Comparison of ENCODE assay signal across 2 cellular contexts in the genomic region with DNA sequence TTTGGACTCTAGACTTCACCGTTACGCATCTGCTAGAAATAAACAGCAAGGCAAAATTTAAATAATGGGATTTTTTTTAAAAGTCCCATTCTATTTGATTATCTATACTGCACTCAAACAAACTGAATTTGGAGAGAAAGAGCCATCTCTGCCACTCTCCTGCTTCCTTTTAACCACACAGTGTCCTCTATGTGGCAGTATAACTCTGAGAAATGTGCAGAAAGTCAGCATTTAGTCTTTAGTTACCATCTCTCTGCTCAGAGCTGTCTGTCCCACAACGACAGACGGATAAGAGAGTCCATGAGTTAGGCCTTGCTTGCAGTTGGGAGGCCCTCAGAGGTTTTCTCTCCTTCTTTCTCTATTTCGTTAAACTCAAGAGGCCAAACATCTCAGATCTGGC.
A peak's percentile ranks its signal among the peaks of the same experiment; 100 is the strongest.
TF ChIP-seq lines count a peak whose summit lies in the region.

No MANE protein-coding gene starts in this region.

TF ChIP-seq in GM23338, 12 proteins besides CTCF, POLR2A, EP300 and RAD21:
- TF ChIP-seq, protein P1, sequence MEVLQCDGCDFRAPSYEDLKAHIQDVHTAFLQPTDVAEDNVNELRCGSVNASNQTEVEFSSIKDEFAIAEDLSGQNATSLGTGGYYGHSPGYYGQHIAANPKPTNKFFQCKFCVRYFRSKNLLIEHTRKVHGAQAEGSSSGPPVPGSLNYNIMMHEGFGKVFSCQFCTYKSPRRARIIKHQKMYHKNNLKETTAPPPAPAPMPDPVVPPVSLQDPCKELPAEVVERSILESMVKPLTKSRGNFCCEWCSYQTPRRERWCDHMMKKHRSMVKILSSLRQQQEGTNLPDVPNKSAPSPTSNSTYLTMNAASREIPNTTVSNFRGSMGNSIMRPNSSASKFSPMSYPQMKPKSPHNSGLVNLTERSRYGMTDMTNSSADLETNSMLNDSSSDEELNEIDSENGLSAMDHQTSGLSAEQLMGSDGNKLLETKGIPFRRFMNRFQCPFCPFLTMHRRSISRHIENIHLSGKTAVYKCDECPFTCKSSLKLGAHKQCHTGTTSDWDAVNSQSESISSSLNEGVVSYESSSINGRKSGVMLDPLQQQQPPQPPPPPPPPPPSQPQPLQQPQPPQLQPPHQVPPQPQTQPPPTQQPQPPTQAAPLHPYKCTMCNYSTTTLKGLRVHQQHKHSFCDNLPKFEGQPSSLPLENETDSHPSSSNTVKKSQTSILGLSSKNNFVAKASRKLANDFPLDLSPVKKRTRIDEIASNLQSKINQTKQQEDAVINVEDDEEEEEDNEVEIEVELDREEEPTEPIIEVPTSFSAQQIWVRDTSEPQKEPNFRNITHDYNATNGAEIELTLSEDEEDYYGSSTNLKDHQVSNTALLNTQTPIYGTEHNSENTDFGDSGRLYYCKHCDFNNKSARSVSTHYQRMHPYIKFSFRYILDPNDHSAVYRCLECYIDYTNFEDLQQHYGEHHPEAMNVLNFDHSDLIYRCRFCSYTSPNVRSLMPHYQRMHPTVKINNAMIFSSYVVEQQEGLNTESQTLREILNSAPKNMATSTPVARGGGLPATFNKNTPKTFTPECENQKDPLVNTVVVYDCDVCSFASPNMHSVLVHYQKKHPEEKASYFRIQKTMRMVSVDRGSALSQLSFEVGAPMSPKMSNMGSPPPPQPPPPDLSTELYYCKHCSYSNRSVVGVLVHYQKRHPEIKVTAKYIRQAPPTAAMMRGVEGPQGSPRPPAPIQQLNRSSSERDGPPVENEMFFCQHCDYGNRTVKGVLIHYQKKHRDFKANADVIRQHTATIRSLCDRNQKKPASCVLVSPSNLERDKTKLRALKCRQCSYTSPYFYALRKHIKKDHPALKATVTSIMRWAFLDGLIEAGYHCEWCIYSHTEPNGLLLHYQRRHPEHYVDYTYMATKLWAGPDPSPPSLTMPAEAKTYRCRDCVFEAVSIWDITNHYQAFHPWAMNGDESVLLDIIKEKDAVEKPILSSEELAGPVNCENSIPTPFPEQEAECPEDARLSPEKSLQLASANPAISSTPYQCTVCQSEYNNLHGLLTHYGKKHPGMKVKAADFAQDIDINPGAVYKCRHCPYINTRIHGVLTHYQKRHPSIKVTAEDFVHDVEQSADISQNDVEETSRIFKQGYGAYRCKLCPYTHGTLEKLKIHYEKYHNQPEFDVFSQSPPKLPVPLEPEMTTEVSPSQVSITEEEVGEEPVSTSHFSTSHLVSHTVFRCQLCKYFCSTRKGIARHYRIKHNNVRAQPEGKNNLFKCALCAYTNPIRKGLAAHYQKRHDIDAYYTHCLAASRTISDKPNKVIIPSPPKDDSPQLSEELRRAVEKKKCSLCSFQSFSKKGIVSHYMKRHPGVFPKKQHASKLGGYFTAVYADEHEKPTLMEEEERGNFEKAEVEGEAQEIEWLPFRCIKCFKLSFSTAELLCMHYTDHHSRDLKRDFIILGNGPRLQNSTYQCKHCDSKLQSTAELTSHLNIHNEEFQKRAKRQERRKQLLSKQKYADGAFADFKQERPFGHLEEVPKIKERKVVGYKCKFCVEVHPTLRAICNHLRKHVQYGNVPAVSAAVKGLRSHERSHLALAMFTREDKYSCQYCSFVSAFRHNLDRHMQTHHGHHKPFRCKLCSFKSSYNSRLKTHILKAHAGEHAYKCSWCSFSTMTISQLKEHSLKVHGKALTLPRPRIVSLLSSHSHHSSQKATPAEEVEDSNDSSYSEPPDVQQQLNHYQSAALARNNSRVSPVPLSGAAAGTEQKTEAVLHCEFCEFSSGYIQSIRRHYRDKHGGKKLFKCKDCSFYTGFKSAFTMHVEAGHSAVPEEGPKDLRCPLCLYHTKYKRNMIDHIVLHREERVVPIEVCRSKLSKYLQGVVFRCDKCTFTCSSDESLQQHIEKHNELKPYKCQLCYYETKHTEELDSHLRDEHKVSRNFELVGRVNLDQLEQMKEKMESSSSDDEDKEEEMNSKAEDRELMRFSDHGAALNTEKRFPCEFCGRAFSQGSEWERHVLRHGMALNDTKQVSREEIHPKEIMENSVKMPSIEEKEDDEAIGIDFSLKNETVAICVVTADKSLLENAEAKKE (CRISPR knock-in tag; IDR thresholded peaks at IDR 0.05) = peak; percentile 30; the same call in 1 of the 2 replicates
- TF ChIP-seq EZH2 (IDR thresholded peaks at IDR 0.05; ENCODE audit: low read depth, unreplicated experiment) = no peak

TF ChIP-seq in H1, 55 proteins besides CTCF, POLR2A, EP300 and RAD21 (continued from another document):
- TF ChIP-seq RFX5 (IDR thresholded peaks at IDR 0.05; ENCODE audit: borderline replicate concordance, low read depth, low read length) (no peak), YY1 (IDR thresholded peaks at IDR 0.05; ENCODE audit: low read depth, low read length) (no peak), RNF2 (IDR thresholded peaks at IDR 0.05; ENCODE audit: borderline replicate concordance, low read depth, low read length, missing control alignments, poor library complexity, severe bottlenecking) (no peak), SP4 (IDR thresholded peaks at IDR 0.05; ENCODE audit: low read length) (no peak), CEBPB (IDR thresholded peaks at IDR 0.05; ENCODE audit: low read depth, low read length) (no peak), TAF7 (optimal IDR thresholded peaks at IDR 0.05; ENCODE audit: borderline replicate concordance, low read depth, low read length) (no peak)
- TF ChIP-seq, protein P2, sequence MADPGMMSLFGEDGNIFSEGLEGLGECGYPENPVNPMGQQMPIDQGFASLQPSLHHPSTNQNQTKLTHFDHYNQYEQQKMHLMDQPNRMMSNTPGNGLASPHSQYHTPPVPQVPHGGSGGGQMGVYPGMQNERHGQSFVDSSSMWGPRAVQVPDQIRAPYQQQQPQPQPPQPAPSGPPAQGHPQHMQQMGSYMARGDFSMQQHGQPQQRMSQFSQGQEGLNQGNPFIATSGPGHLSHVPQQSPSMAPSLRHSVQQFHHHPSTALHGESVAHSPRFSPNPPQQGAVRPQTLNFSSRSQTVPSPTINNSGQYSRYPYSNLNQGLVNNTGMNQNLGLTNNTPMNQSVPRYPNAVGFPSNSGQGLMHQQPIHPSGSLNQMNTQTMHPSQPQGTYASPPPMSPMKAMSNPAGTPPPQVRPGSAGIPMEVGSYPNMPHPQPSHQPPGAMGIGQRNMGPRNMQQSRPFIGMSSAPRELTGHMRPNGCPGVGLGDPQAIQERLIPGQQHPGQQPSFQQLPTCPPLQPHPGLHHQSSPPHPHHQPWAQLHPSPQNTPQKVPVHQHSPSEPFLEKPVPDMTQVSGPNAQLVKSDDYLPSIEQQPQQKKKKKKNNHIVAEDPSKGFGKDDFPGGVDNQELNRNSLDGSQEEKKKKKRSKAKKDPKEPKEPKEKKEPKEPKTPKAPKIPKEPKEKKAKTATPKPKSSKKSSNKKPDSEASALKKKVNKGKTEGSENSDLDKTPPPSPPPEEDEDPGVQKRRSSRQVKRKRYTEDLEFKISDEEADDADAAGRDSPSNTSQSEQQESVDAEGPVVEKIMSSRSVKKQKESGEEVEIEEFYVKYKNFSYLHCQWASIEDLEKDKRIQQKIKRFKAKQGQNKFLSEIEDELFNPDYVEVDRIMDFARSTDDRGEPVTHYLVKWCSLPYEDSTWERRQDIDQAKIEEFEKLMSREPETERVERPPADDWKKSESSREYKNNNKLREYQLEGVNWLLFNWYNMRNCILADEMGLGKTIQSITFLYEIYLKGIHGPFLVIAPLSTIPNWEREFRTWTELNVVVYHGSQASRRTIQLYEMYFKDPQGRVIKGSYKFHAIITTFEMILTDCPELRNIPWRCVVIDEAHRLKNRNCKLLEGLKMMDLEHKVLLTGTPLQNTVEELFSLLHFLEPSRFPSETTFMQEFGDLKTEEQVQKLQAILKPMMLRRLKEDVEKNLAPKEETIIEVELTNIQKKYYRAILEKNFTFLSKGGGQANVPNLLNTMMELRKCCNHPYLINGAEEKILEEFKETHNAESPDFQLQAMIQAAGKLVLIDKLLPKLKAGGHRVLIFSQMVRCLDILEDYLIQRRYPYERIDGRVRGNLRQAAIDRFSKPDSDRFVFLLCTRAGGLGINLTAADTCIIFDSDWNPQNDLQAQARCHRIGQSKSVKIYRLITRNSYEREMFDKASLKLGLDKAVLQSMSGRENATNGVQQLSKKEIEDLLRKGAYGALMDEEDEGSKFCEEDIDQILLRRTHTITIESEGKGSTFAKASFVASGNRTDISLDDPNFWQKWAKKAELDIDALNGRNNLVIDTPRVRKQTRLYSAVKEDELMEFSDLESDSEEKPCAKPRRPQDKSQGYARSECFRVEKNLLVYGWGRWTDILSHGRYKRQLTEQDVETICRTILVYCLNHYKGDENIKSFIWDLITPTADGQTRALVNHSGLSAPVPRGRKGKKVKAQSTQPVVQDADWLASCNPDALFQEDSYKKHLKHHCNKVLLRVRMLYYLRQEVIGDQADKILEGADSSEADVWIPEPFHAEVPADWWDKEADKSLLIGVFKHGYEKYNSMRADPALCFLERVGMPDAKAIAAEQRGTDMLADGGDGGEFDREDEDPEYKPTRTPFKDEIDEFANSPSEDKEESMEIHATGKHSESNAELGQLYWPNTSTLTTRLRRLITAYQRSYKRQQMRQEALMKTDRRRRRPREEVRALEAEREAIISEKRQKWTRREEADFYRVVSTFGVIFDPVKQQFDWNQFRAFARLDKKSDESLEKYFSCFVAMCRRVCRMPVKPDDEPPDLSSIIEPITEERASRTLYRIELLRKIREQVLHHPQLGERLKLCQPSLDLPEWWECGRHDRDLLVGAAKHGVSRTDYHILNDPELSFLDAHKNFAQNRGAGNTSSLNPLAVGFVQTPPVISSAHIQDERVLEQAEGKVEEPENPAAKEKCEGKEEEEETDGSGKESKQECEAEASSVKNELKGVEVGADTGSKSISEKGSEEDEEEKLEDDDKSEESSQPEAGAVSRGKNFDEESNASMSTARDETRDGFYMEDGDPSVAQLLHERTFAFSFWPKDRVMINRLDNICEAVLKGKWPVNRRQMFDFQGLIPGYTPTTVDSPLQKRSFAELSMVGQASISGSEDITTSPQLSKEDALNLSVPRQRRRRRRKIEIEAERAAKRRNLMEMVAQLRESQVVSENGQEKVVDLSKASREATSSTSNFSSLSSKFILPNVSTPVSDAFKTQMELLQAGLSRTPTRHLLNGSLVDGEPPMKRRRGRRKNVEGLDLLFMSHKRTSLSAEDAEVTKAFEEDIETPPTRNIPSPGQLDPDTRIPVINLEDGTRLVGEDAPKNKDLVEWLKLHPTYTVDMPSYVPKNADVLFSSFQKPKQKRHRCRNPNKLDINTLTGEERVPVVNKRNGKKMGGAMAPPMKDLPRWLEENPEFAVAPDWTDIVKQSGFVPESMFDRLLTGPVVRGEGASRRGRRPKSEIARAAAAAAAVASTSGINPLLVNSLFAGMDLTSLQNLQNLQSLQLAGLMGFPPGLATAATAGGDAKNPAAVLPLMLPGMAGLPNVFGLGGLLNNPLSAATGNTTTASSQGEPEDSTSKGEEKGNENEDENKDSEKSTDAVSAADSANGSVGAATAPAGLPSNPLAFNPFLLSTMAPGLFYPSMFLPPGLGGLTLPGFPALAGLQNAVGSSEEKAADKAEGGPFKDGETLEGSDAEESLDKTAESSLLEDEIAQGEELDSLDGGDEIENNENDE (IDR thresholded peaks at IDR 0.05; ENCODE audit: insufficient replicate concordance, low read length) = no peak
TF ChIP-seq in H1: peak in this region for 0.
